In genomic region chr18:36672437-36673344, GRCh38 we compare ENCODE assay signal across 8 cellular contexts.
A peak's percentile ranks its signal among the peaks of the same experiment; 100 is the strongest.
DNase-seq lines count a peak whose midpoint lies in the region; ATAC-seq and TF ChIP-seq lines count a peak whose summit lies in the region.

No MANE protein-coding gene starts in this region.

- TF ChIP-seq POLR2A in adrenal gland (IDR thresholded peaks at IDR 0.05) (peak in 1 of 2 donors; percentile 33), erythroblast (IDR thresholded peaks at IDR 0.05; ENCODE audit: low read length) (no peak)

- H3K27me3 ChIP-seq in adrenal gland: no peaks in the 10 kb centered on the region
- no peaks in the 10 kb centered on the region for H3K27me3 ChIP-seq in muscle layer of duodenum (ENCODE audit: low read depth, low read length)

- TF ChIP-seq CTCF in AG09319 (IDR thresholded peaks at IDR 0.05; ENCODE audit: low read depth, low read length): no peak
- TF ChIP-seq CTCF in adrenal gland (IDR thresholded peaks at IDR 0.05): no peak

- peaks cover 18% of the 10 kb centered on the region for H3K27me3 Mint-ChIP-seq in activated naive CD4-positive, alpha-beta T cell treated with anti-CD3 and anti-CD28 coated beads, Interleukin-2, amount 10 ng/mL, durations not matched to agents 7 days and 5 days

- no peaks in the 10 kb centered on the region for H3K4me1 Mint-ChIP-seq in activated naive CD4-positive, alpha-beta T cell treated with anti-CD3 and anti-CD28 coated beads, Interleukin-2, amount 10 ng/mL, durations not matched to agents 7 days and 5 days

- 26 to 31% (median 27%) methylated on average over 8 to 11 of the region's 11 CpGs for WGBS in adrenal gland, 4 donors

- H3K27ac Mint-ChIP-seq in activated naive CD4-positive, alpha-beta T cell treated with anti-CD3 and anti-CD28 coated beads, Interleukin-2, amount 10 ng/mL, durations not matched to agents 7 days and 5 days: no peak overlapping the region

- H3K27ac ChIP-seq in adrenal gland: peak overlapping the region in 4 of 5 donors; percentile 15 to 71 (median 50)
- peak overlapping the region; percentile 16 for H3K27ac ChIP-seq in muscle layer of duodenum (ENCODE audit: low read length)

- H3K9me3 ChIP-seq in adrenal gland (replicated peaks in 1 of 3) (peaks cover 0 to 6% (median 5%) of the 10 kb centered on the region in 3 donors), muscle layer of duodenum (ENCODE audit: control insufficient read depth in 1 of 2, low read length in 2 of 2) (peaks cover 0 to 4% of the 10 kb centered on the region in 2 donors)

- ATAC-seq in GM21390 (IDR thresholded peaks at IDR 0.05; ENCODE audit: unreplicated experiment): peak; percentile 86

- H3K4me1 ChIP-seq in adrenal gland (replicated peaks in 1 of 2) (peaks cover 16 to 19% of the 10 kb centered on the region in 2 donors), muscle layer of duodenum (ENCODE audit: control insufficient read depth in 1 of 2, insufficient read depth in 2 of 2, low read length in 2 of 2) (no peaks in the 10 kb centered on the region)

- no peaks in the 10 kb centered on the region for H3K36me3 Mint-ChIP-seq in activated naive CD4-positive, alpha-beta T cell treated with anti-CD3 and anti-CD28 coated beads, Interleukin-2, amount 10 ng/mL, durations not matched to agents 7 days and 5 days

- DNase-seq in AG09319 (ENCODE audit: extremely low read depth, low read depth) (peak; percentile 70), NCI-H1105 (lab: John Stamatoyannopoulos, UW) (peak; percentile 96), adrenal gland (peak; percentile 54 to 90 (median 78)), glomerular visceral epithelial cell (ENCODE audit: extremely low spot score) (no peak), erythroblast (lab: John Stamatoyannopoulos, UW) (no peak)
- DNase-seq in activated naive CD4-positive, alpha-beta T cell treated with anti-CD3 and anti-CD28 coated beads, Interleukin-2, amount 10 ng/mL, durations not matched to agents 7 days and 5 days: no peak

- intact Hi-C loops in adrenal gland (cut with DNase I): no loop called here

- H3K4me3 Mint-ChIP-seq in activated naive CD4-positive, alpha-beta T cell treated with anti-CD3 and anti-CD28 coated beads, Interleukin-2, amount 10 ng/mL, durations not matched to agents 7 days and 5 days: no peak overlapping the region

- peak overlapping the region in 1 of 4 donors; percentile 43 for H3K4me3 ChIP-seq in adrenal gland
- H3K4me3 ChIP-seq in muscle layer of duodenum (ENCODE audit: low read depth in 1 of 2, low read length in 2 of 2): peak overlapping the region in 1 of 2 donors; percentile 8

- CTCF ChIA-PET in activated naive CD4-positive, alpha-beta T cell treated with anti-CD3 and anti-CD28 coated beads, Interleukin-2, amount 10 ng/mL, durations not matched to agents 7 days and 5 days (lab: Charles Lee): no interaction called here

- no peaks in the 10 kb centered on the region for H3K9me3 Mint-ChIP-seq in activated naive CD4-positive, alpha-beta T cell treated with anti-CD3 and anti-CD28 coated beads, Interleukin-2, amount 10 ng/mL, durations not matched to agents 7 days and 5 days

- H3K36me3 ChIP-seq in adrenal gland (replicated peaks in 1 of 2): no peaks in the 10 kb centered on the region
- no peaks in the 10 kb centered on the region for H3K36me3 ChIP-seq in muscle layer of duodenum (ENCODE audit: control insufficient read depth in 1 of 2, insufficient read depth in 2 of 2, low read length in 2 of 2)

Comparison
In these comparisons a context has a peak if more than half of its experiments do, and no peak if none do; other contexts are left out.
1. DNase-seq: peak in AG09319 (single experiment), NCI-H1105 (single experiment) and adrenal gland (7 of 7); none in glomerular visceral epithelial cell (single experiment), erythroblast (0 of 2) and activated naive CD4-positive, alpha-beta T cell treated with anti-CD3 and anti-CD28 coated beads, Interleukin-2, amount 10 ng/mL, durations not matched to agents 7 days and 5 days (single experiment).